22 cellular contexts compared by ENCODE assay signal in the genomic region with DNA sequence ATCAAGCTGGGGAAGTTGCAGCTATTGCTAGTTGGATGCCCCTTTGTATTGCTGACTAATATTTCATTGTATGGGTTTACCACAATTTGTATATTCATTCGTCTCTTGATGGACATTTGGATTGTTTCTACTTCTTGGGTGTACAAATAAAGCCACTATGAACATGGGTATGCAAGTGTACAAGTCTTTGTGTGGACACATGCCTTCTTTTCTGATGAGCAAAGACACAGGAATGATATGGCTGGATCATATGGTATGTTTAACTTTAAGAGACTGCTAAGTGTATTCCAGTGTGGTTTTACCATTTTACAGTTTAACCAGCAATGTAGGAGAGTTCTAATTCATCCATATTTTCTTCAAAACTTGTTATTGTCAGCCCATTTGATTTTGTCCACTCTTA. TPM values are rescaled to one million over a fixed set of nuclear protein-coding genes. Genes with fewer than 3 reads are reported as not detected.
A peak's percentile ranks its signal among the peaks of the same experiment; 100 is the strongest.
DNase-seq lines count a peak whose midpoint lies in the region; ATAC-seq, FAIRE-seq and TF ChIP-seq lines count a peak whose summit lies in the region.
"Had no signal": no experiment of that assay in that cellular context is flagged by ENCODE, and none has a peak within 500 bp of the region (broad histone marks: within the 10 kb centered on the region; RNA-seq: fewer than 3 reads in every experiment).

No MANE protein-coding gene starts in this region.

- in situ Hi-C loops in brain microvascular endothelial cell (cut with HindIII; ENCODE audit: low pct_ligation_motif_present, low sequenced_read_pairs): no loop called here

- H3K9ac ChIP-seq in SK-N-SH: no peak overlapping the region
- H3K9ac ChIP-seq: BLaER1 treated with 17β-estradiol and CSF1 and Interleukin-3, amounts not matched to agents 10 nM and 100 nM had no signal

- TF ChIP-seq CTCF in SK-N-SH (IDR thresholded peaks at IDR 0.05) (no peak), brain microvascular endothelial cell (IDR thresholded peaks at IDR 0.05; ENCODE audit: low read depth, low read length, missing control alignments) (no peak), BE2C (IDR thresholded peaks at IDR 0.05; ENCODE audit: low read depth, low read length) (no peak)

- no peak for FAIRE-seq in GM12892 (lab: Jason Lieb, UNC)
- FAIRE-seq: H1, K562 had no signal

- no peaks in the 10 kb centered on the region for H3F3A ChIP-seq in SK-N-SH (replicated peaks; ENCODE audit: insufficient read depth)

- H3K27ac ChIP-seq in SK-N-SH (ENCODE audit: low read depth in 2 of 2, low read length in 1 of 2) (no peak overlapping the region), brain microvascular endothelial cell (no peak overlapping the region)
- H3K27ac ChIP-seq: 22Rv1; BLaER1 treated with 17β-estradiol and CSF1 and Interleukin-3, amounts not matched to agents 10 nM and 100 nM; RWPE1 had no signal

- no peaks in the 10 kb centered on the region for H3K9me2 ChIP-seq in SK-N-SH

- H3K4me3 ChIP-seq in SK-N-SH (ENCODE audit: low read depth in 2 of 2, low read length in 1 of 2) (no peak overlapping the region), brain microvascular endothelial cell (ENCODE audit: low read depth, low read length) (no peak overlapping the region), BE2C (ENCODE audit: low read depth, low read length) (no peak overlapping the region)
- H3K4me3 ChIP-seq: BLaER1 treated with 17β-estradiol and CSF1 and Interleukin-3, amounts not matched to agents 10 nM and 100 nM; K562 had no signal

- 79% methylated on average over 1 of the region's 1 CpG for WGBS in SK-N-SH (ENCODE audit: low lambda C conversion rate)

- TF ChIP-seq POLR2A in GM12892 (IDR thresholded peaks at IDR 0.05; ENCODE audit: low read depth, low read length): no peak

- TF ChIP-seq RAD21 in SK-N-SH (IDR thresholded peaks at IDR 0.05; ENCODE audit: low read length): no peak

- DNase-seq in SK-N-SH (no peak), brain microvascular endothelial cell (peak; percentile 25), iris pigment epithelial cell (ENCODE audit: low read depth) (peak; percentile 61), BE2C (no peak), NCI-H146 treated with DMSO at 0.1 percent for 48 hours (lab: John Stamatoyannopoulos, UW; ENCODE audit: unreplicated experiment) (no peak), GM12892 (ENCODE audit: insufficient read length) (no peak)
- DNase-seq in activated naive CD4-positive, alpha-beta T cell treated with anti-CD3 and anti-CD28 coated beads, Interleukin-2, amount 50 U/mL, for 16 hours: no peak
- DNase-seq: ACHN; CD8-positive, alpha-beta T cell; DND-41; GDM1; MM.1S; NCI-H1048; NCI-H1436; NCI-H1930; SHP77 treated with DMSO at 0.1 percent for 48 hours had no signal

- peaks cover 95% of the 10 kb centered on the region for H4K20me1 ChIP-seq in SK-N-SH (ENCODE audit: insufficient read depth)
- H4K20me1 ChIP-seq: BLaER1 treated with 17β-estradiol and CSF1 and Interleukin-3, amounts not matched to agents 10 nM and 100 nM had no signal

- no peak overlapping the region for H2AFZ ChIP-seq in SK-N-SH (ENCODE audit: low read depth)

- ATAC-seq in SK-N-SH treated with all-trans-retinoic acid at 6 μM for 48 hours: no peak
- ATAC-seq: CD8-positive, alpha-beta T cell; K562 had no signal

- H3K4me2 ChIP-seq in SK-N-SH: no peak overlapping the region
- H3K4me2 ChIP-seq: BLaER1 treated with 17β-estradiol and CSF1 and Interleukin-3, amounts not matched to agents 10 nM and 100 nM had no signal

- CTCF ChIA-PET in SK-N-SH (lab: Yijun Ruan, JAX): no interaction called here

- H3K4me1 ChIP-seq in SK-N-SH (ENCODE audit: control insufficient read depth in 1 of 2, insufficient read depth in 2 of 2, low read depth in 1 of 2, low read length in 1 of 2): no peaks in the 10 kb centered on the region; a peak in 1 of 4 replicates
- H3K4me1 ChIP-seq in BE2C: no peaks in the 10 kb centered on the region
- H3K4me1 ChIP-seq: BLaER1 treated with 17β-estradiol and CSF1 and Interleukin-3, amounts not matched to agents 10 nM and 100 nM had no signal

- H3K27me3 ChIP-seq in SK-N-SH (ENCODE audit: insufficient read depth) (no peaks in the 10 kb centered on the region), brain microvascular endothelial cell (replicated peaks) (no peaks in the 10 kb centered on the region), BE2C (no peaks in the 10 kb centered on the region)
- H3K27me3 ChIP-seq: BLaER1 treated with 17β-estradiol and CSF1 and Interleukin-3, amounts not matched to agents 10 nM and 100 nM had no signal

- H3K9me3 ChIP-seq in SK-N-SH (peaks cover 4% of the 10 kb centered on the region; the same call in 1 of the 2 replicates), BE2C (no peaks in the 10 kb centered on the region)
- H3K9me3 ChIP-seq: BLaER1 treated with 17β-estradiol and CSF1 and Interleukin-3, amounts not matched to agents 10 nM and 100 nM had no signal

- H3K36me3 ChIP-seq in SK-N-SH (replicated peaks in 1 of 2; ENCODE audit: control insufficient read depth in 1 of 2, insufficient read depth in 2 of 2, low read length in 1 of 2): peaks cover 0 to 5% of the 10 kb centered on the region in 2 experiments
- H3K36me3 ChIP-seq in brain microvascular endothelial cell (replicated peaks): no peaks in the 10 kb centered on the region
- H3K36me3 ChIP-seq in BE2C: no peaks in the 10 kb centered on the region
- H3K36me3 ChIP-seq: BLaER1 treated with 17β-estradiol and CSF1 and Interleukin-3, amounts not matched to agents 10 nM and 100 nM had no signal

- TF ChIP-seq EP300 in SK-N-SH (IDR thresholded peaks at IDR 0.05; ENCODE audit: borderline replicate concordance in 1 of 2, low read depth in 1 of 2, low read length in 1 of 2): no peak

- POLR2A ChIA-PET in SK-N-SH (lab: Yijun Ruan, JAX): no interaction called here

- H3K79me2 ChIP-seq in SK-N-SH (ENCODE audit: insufficient read depth): peaks cover 100% of the 10 kb centered on the region

TF ChIP-seq in SK-N-SH treated with all-trans-retinoic acid at 6 μM for 48 hours, 23 proteins besides CTCF, POLR2A, EP300 and RAD21:
- no peak for TF ChIP-seq POU6F1 (CRISPR knock-in tag; IDR thresholded peaks at IDR 0.05; ENCODE audit: borderline replicate concordance, low read depth)
- 0 out of 2 replicates have a peak, but pooled peaks have one; percentile 8 for TF ChIP-seq ZNF8 (CRISPR knock-in tag; IDR thresholded peaks at IDR 0.05)

TF ChIP-seq in SK-N-SH, 30 proteins besides CTCF, POLR2A, EP300 and RAD21:
- TF ChIP-seq TEAD4 (IDR thresholded peaks at IDR 0.05; ENCODE audit: borderline replicate concordance, insufficient read depth): no peak
- TF ChIP-seq USF1 (IDR thresholded peaks at IDR 0.05; ENCODE audit: borderline replicate concordance, low read depth): no peak
- TF ChIP-seq CHD2 (IDR thresholded peaks at IDR 0.05; ENCODE audit: low read length, partially characterized antibody): no peak
- no peak for TF ChIP-seq ELF1 (IDR thresholded peaks at IDR 0.05)
- TF ChIP-seq TAF1 (IDR thresholded peaks at IDR 0.05; ENCODE audit: borderline replicate concordance, low read depth, low read length): no peak
- no peak for TF ChIP-seq YY1 (IDR thresholded peaks at IDR 0.05; ENCODE audit: low read depth)
- TF ChIP-seq RCOR1 (IDR thresholded peaks at IDR 0.05; ENCODE audit: low read length): no peak
- no peak for TF ChIP-seq POLR2AphosphoS5 (IDR thresholded peaks at IDR 0.05; ENCODE audit: low read depth, low read length)
- no peak for TF ChIP-seq MXI1 (IDR thresholded peaks at IDR 0.05; ENCODE audit: low read depth, low read length)
- no peak for TF ChIP-seq EZH2phosphoT487 (IDR thresholded peaks at IDR 0.05; ENCODE audit: borderline replicate concordance, low read depth)
- TF ChIP-seq NRF1 (IDR thresholded peaks at IDR 0.05; ENCODE audit: low read depth, low read length): no peak
- TF ChIP-seq, protein P1, sequence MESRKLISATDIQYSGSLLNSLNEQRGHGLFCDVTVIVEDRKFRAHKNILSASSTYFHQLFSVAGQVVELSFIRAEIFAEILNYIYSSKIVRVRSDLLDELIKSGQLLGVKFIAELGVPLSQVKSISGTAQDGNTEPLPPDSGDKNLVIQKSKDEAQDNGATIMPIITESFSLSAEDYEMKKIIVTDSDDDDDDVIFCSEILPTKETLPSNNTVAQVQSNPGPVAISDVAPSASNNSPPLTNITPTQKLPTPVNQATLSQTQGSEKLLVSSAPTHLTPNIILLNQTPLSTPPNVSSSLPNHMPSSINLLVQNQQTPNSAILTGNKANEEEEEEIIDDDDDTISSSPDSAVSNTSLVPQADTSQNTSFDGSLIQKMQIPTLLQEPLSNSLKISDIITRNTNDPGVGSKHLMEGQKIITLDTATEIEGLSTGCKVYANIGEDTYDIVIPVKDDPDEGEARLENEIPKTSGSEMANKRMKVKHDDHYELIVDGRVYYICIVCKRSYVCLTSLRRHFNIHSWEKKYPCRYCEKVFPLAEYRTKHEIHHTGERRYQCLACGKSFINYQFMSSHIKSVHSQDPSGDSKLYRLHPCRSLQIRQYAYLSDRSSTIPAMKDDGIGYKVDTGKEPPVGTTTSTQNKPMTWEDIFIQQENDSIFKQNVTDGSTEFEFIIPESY (IDR thresholded peaks at IDR 0.05; ENCODE audit: borderline replicate concordance, low read depth): no peak
- no peak for TF ChIP-seq FOXM1 (IDR thresholded peaks at IDR 0.05; ENCODE audit: low read depth)

RNA-seq across cellular contexts. Expression of gene NECTIN3, which starts 32.2 kb away (rescaled TPM):
- polyA plus RNA-seq in SK-N-SH (2012; rRNA removed): 8.9 and 12.7 TPM in 2 replicates
- polyA plus RNA-seq in SK-N-SH (2012; cell fraction: cytosol; rRNA removed): 15.1 and 17.3 TPM in 2 replicates
- 4.0 and 8.7 TPM in 2 replicates for polyA plus RNA-seq in SK-N-SH (2012; cell fraction: nucleus; rRNA removed)
- polyA plus RNA-seq in BE2C (2012; ENCODE audit: insufficient read depth, insufficient read length, low read depth): 2.8 TPM
- polyA plus RNA-seq in GM12892 (2012; ENCODE audit: missing spikeins): not detected
- polyA plus RNA-seq: K562 had no signal

Comparison
In these comparisons a context has a peak if more than half of its experiments do, and no peak if none do; other contexts are left out.
1. DNase-seq: peak in brain microvascular endothelial cell (single experiment) and iris pigment epithelial cell (single experiment); none in SK-N-SH (single experiment), BE2C (single experiment), activated naive CD4-positive, alpha-beta T cell treated with anti-CD3 and anti-CD28 coated beads, Interleukin-2, amount 50 U/mL, for 16 hours (single experiment), NCI-H146 treated with DMSO at 0.1 percent for 48 hours (single experiment) and GM12892 (single experiment).